In the genomic region with DNA sequence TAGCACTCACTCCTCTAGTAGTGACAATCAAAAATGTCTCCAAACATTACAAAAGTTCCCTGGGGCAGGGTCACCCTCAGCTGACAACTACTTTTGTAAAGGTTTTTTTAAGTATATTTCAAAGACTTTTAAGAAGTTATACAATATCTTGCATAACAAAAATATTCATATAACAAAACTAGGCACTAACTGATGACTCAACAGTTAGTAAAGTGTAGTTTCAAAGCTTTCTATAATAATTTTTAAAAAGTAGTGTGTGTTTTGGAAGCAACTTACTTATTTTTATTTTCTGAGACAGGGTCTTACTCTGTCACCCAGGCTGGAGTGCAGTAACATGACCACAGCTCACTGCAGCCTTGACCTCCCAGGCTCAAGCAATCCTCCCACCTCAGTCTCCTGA, we compare ENCODE assay signal across 40 cellular contexts.
"Had no signal": no experiment of that assay in that cellular context is flagged by ENCODE, and none has a peak within 500 bp of the region (broad histone marks: within the 10 kb centered on the region; RNA-seq: fewer than 3 reads in every experiment).

No MANE protein-coding gene starts in this region.

- H3K4me1 ChIP-seq: adrenal gland, ascending aorta, body of pancreas, breast epithelium had no signal

- H3K36me3 ChIP-seq: adrenal gland, ascending aorta, brain microvascular endothelial cell, breast epithelium, cardiac muscle cell had no signal

- H3K4me3 ChIP-seq: adrenal gland, ascending aorta, body of pancreas, breast epithelium, cardiac muscle cell had no signal

- H3K27ac ChIP-seq: adrenal gland, ascending aorta, body of pancreas, brain microvascular endothelial cell, breast epithelium, cardiac muscle cell had no signal

- H3K36me3 Mint-ChIP-seq: activated naive CD4-positive, alpha-beta T cell treated with anti-CD3 and anti-CD28 coated beads, Interleukin-2, amount 10 ng/mL, durations not matched to agents 7 days and 5 days; activated naive CD4-positive, alpha-beta T cell treated with anti-CD3 and anti-CD28 coated beads, Interleukin-2, amount 50 U/mL, for 24 hours; activated naive CD4-positive, alpha-beta T cell treated with anti-CD3 and anti-CD28 coated beads, Interleukin-2, amount 50 U/mL, for 72 hours; activated naive CD8-positive, alpha-beta T cell; activated naive CD8-positive, alpha-beta T cell treated with anti-CD3 and anti-CD28 coated beads for 36 hours; activated naive CD8-positive, alpha-beta T cell treated with anti-CD3 and anti-CD28 coated beads, Interleukin-2, amount 10 ng/mL, durations not matched to agents 7 days and 5 days; brain had no signal

- H3K4me1 Mint-ChIP-seq: activated naive CD4-positive, alpha-beta T cell treated with anti-CD3 and anti-CD28 coated beads, Interleukin-2, amount 10 ng/mL, durations not matched to agents 7 days and 5 days; activated naive CD4-positive, alpha-beta T cell treated with anti-CD3 and anti-CD28 coated beads, Interleukin-2, amount 50 U/mL, for 24 hours; activated naive CD8-positive, alpha-beta T cell treated with anti-CD3 and anti-CD28 coated beads for 36 hours; activated naive CD8-positive, alpha-beta T cell treated with anti-CD3 and anti-CD28 coated beads, Interleukin-2, amount 10 ng/mL, durations not matched to agents 7 days and 5 days; activated naive CD8-positive, alpha-beta T cell treated with anti-CD3 and anti-CD28 coated beads, Interleukin-2, amount 50 U/mL, for 24 hours; activated T-helper 17 cell treated with anti-CD3 and anti-CD28 coated beads, Interleukin-2, amount 50 U/mL, for 72 hours; central memory CD8-positive, alpha-beta T cell had no signal

- DNase-seq: activated effector memory CD4-positive, alpha-beta T cell treated with anti-CD3 and anti-CD28 coated beads, Interleukin-2, amount 50 U/mL, for 16 hours; activated effector memory CD4-positive, alpha-beta T cell treated with Interleukin-2 at 50 U/mL for 16 hours; activated gamma-delta T cell; activated gamma-delta T cell treated with Interleukin-2 at 50 U/mL for 16 hours; activated naive CD4-positive, alpha-beta T cell; activated naive CD4-positive, alpha-beta T cell treated with anti-CD3 and anti-CD28 coated beads for 36 hours; activated naive CD4-positive, alpha-beta T cell treated with anti-CD3 and anti-CD28 coated beads, Interleukin-2, amount 10 ng/mL, durations not matched to agents 7 days and 5 days; activated naive CD4-positive, alpha-beta T cell treated with anti-CD3 and anti-CD28 coated beads, Interleukin-2, amount 50 U/mL, for 16 hours; activated naive CD4-positive, alpha-beta T cell treated with Interleukin-2 at 50 U/mL for 16 hours; activated naive CD8-positive, alpha-beta T cell treated with anti-CD3 and anti-CD28 coated beads for 36 hours; activated naive CD8-positive, alpha-beta T cell treated with anti-CD3 and anti-CD28 coated beads, Interleukin-2, amount 10 ng/mL, durations not matched to agents 7 days and 5 days; activated naive CD8-positive, alpha-beta T cell treated with anti-CD3 and anti-CD28 coated beads, Interleukin-2, amount 50 U/mL, for 24 hours; activated T-cell treated with anti-CD3 and anti-CD28 coated beads, Interleukin-2, amount 50 U/mL, for 1 hour; activated T-cell treated with anti-CD3 and anti-CD28 coated beads, Interleukin-2, amount 50 U/mL, for 24 hours; activated T-cell treated with anti-CD3 and anti-CD28 coated beads, Interleukin-2, amount 50 U/mL, for 4 hours; activated T-cell treated with anti-CD3 and anti-CD28 coated beads, Interleukin-2, amount 50 U/mL, for 48 hours; activated T-cell treated with anti-CD3 and anti-CD28 coated beads, Interleukin-2, amount 50 U/mL, for 72 hours; adrenal gland; amniotic stem cell; amygdala; anterior cingulate cortex; aorta; body of pancreas; brain microvascular endothelial cell; caudate nucleus; central memory CD4-positive, alpha-beta T cell; cerebellar nuclear complex had no signal

- H3K9me3 ChIP-seq: adrenal gland, ascending aorta, body of pancreas, breast epithelium had no signal

- H3K27me3 Mint-ChIP-seq: activated naive CD4-positive, alpha-beta T cell treated with anti-CD3 and anti-CD28 coated beads, Interleukin-2, amount 10 ng/mL, durations not matched to agents 7 days and 5 days; activated naive CD4-positive, alpha-beta T cell treated with anti-CD3 and anti-CD28 coated beads, Interleukin-2, amount 50 U/mL, for 24 hours; activated naive CD8-positive, alpha-beta T cell treated with anti-CD3 and anti-CD28 coated beads for 36 hours; brain had no signal

- H3K27me3 ChIP-seq: adrenal gland, ascending aorta, body of pancreas, brain microvascular endothelial cell, breast epithelium, cardiac muscle cell had no signal

- H3K27ac Mint-ChIP-seq: activated naive CD4-positive, alpha-beta T cell treated with anti-CD3 and anti-CD28 coated beads for 36 hours; activated naive CD4-positive, alpha-beta T cell treated with anti-CD3 and anti-CD28 coated beads, Interleukin-2, amount 10 ng/mL, durations not matched to agents 7 days and 5 days; activated naive CD4-positive, alpha-beta T cell treated with anti-CD3 and anti-CD28 coated beads, Interleukin-2, amount 50 U/mL, for 24 hours; activated naive CD4-positive, alpha-beta T cell treated with anti-CD3 and anti-CD28 coated beads, Interleukin-2, amount 50 U/mL, for 72 hours; activated naive CD8-positive, alpha-beta T cell; activated naive CD8-positive, alpha-beta T cell treated with anti-CD3 and anti-CD28 coated beads for 36 hours; activated naive CD8-positive, alpha-beta T cell treated with anti-CD3 and anti-CD28 coated beads, Interleukin-2, amount 10 ng/mL, durations not matched to agents 7 days and 5 days; activated naive CD8-positive, alpha-beta T cell treated with anti-CD3 and anti-CD28 coated beads, Interleukin-2, amount 50 U/mL, for 24 hours; activated T-cell treated with anti-CD3 and anti-CD28 coated beads, Interleukin-2, amount 50 U/mL, for 24 hours; activated T-cell treated with anti-CD3 and anti-CD28 coated beads, Interleukin-2, amount 50 U/mL, for 72 hours; activated T-helper 1 cell treated with anti-CD3 and anti-CD28 coated beads, Interleukin-12 subunit alpha, Interleukin-12 subunit beta, Interleukin-2, Interleukin-4 antibody, amounts not matched to agents 30 ng/mL and 10 ng/mL and 1 ng/mL, durations not matched to agents 14 hours and 24 hours and 36 hours; activated T-helper 17 cell treated with anti-CD3 and anti-CD28 coated beads, Interleukin-2, amount 50 U/mL, for 72 hours; activated T-helper 2 cell treated with anti-CD3 and anti-CD28 coated beads, Interferon-gamma antibody, Interleukin-2, Interleukin-4, amounts not matched to agents 10 μg/mL and 5 μg/mL and 100 μg/mL, durations not matched to agents 14 hours and 24 hours and 36 hours; brain had no signal

- ATAC-seq: activated naive CD4-positive, alpha-beta T cell treated with anti-CD3 and anti-CD28 coated beads, Interleukin-2, amount 50 U/mL, for 72 hours; activated naive CD8-positive, alpha-beta T cell treated with anti-CD3 and anti-CD28 coated beads, Interleukin-2, amount 50 U/mL, for 24 hours; activated T-cell treated with anti-CD3 and anti-CD28 coated beads, Interleukin-2, amount 50 U/mL, for 4 hours; activated T-cell treated with anti-CD3 and anti-CD28 coated beads, Interleukin-2, amount 50 U/mL, for 72 hours; activated T-helper 17 cell treated with anti-CD3 and anti-CD28 coated beads, Interleukin-2, amount 50 U/mL, for 72 hours; body of pancreas had no signal

- H3K4me3 Mint-ChIP-seq: activated naive CD4-positive, alpha-beta T cell treated with anti-CD3 and anti-CD28 coated beads for 36 hours; activated naive CD4-positive, alpha-beta T cell treated with anti-CD3 and anti-CD28 coated beads, Interleukin-2, amount 10 ng/mL, durations not matched to agents 7 days and 5 days; activated naive CD4-positive, alpha-beta T cell treated with anti-CD3 and anti-CD28 coated beads, Interleukin-2, amount 50 U/mL, for 24 hours; activated naive CD8-positive, alpha-beta T cell; activated naive CD8-positive, alpha-beta T cell treated with anti-CD3 and anti-CD28 coated beads for 36 hours; activated naive CD8-positive, alpha-beta T cell treated with anti-CD3 and anti-CD28 coated beads, Interleukin-2, amount 10 ng/mL, durations not matched to agents 7 days and 5 days; activated naive CD8-positive, alpha-beta T cell treated with anti-CD3 and anti-CD28 coated beads, Interleukin-2, amount 50 U/mL, for 24 hours; activated T-cell treated with anti-CD3 and anti-CD28 coated beads, Interleukin-2, amount 50 U/mL, for 24 hours; activated T-cell treated with anti-CD3 and anti-CD28 coated beads, Interleukin-2, amount 50 U/mL, for 4 hours; activated T-cell treated with anti-CD3 and anti-CD28 coated beads, Interleukin-2, amount 50 U/mL, for 72 hours; activated T-helper 1 cell treated with anti-CD3 and anti-CD28 coated beads, Interleukin-12 subunit alpha, Interleukin-12 subunit beta, Interleukin-2, Interleukin-4 antibody, amounts not matched to agents 30 ng/mL and 10 ng/mL and 1 ng/mL, durations not matched to agents 14 hours and 24 hours and 36 hours; activated T-helper 17 cell treated with anti-CD3 and anti-CD28 coated beads, Interleukin-2, amount 50 U/mL, for 72 hours; brain; central memory CD8-positive, alpha-beta T cell had no signal

- H3K9me3 Mint-ChIP-seq: activated naive CD4-positive, alpha-beta T cell treated with anti-CD3 and anti-CD28 coated beads for 36 hours; activated naive CD4-positive, alpha-beta T cell treated with anti-CD3 and anti-CD28 coated beads, Interleukin-2, amount 10 ng/mL, durations not matched to agents 7 days and 5 days; activated naive CD4-positive, alpha-beta T cell treated with anti-CD3 and anti-CD28 coated beads, Interleukin-2, amount 50 U/mL, for 24 hours; activated naive CD4-positive, alpha-beta T cell treated with anti-CD3 and anti-CD28 coated beads, Interleukin-2, amount 50 U/mL, for 72 hours; activated naive CD8-positive, alpha-beta T cell treated with anti-CD3 and anti-CD28 coated beads for 36 hours; activated naive CD8-positive, alpha-beta T cell treated with anti-CD3 and anti-CD28 coated beads, Interleukin-2, amount 10 ng/mL, durations not matched to agents 7 days and 5 days; activated naive CD8-positive, alpha-beta T cell treated with anti-CD3 and anti-CD28 coated beads, Interleukin-2, amount 50 U/mL, for 24 hours; activated T-cell treated with anti-CD3 and anti-CD28 coated beads, Interleukin-2, amount 50 U/mL, for 24 hours; activated T-cell treated with anti-CD3 and anti-CD28 coated beads, Interleukin-2, amount 50 U/mL, for 4 hours; activated T-cell treated with anti-CD3 and anti-CD28 coated beads, Interleukin-2, amount 50 U/mL, for 72 hours; activated T-helper 1 cell treated with anti-CD3 and anti-CD28 coated beads, Interleukin-12 subunit alpha, Interleukin-12 subunit beta, Interleukin-2, Interleukin-4 antibody, amounts not matched to agents 30 ng/mL and 10 ng/mL and 1 ng/mL, durations not matched to agents 14 hours and 24 hours and 36 hours; activated T-helper 17 cell treated with anti-CD3 and anti-CD28 coated beads, Interleukin-2, amount 50 U/mL, for 72 hours; activated T-helper 2 cell treated with anti-CD3 and anti-CD28 coated beads, Interferon-gamma antibody, Interleukin-2, Interleukin-4, amounts not matched to agents 10 μg/mL and 5 μg/mL and 100 μg/mL, durations not matched to agents 14 hours and 24 hours and 36 hours; central memory CD8-positive, alpha-beta T cell had no signal

- FAIRE-seq: astrocyte, bronchial epithelial cell had no signal
